Comparison of ENCODE assay signal across 8 cellular contexts in genomic region chr18:50429207-50429948, GRCh38. TPM values are rescaled to one million over a fixed set of nuclear protein-coding genes. Genes with fewer than 3 reads are reported as not detected.
DNase-seq lines count a peak whose midpoint lies in the region; TF ChIP-seq lines count a peak whose summit lies in the region.

No MANE protein-coding gene starts in this region.

- peaks cover 10% of the 10 kb centered on the region for H3K9me3 Mint-ChIP-seq in nephron

- no peak for DNase-seq in AG04450 (ENCODE audit: low read depth, low spot score)
- DNase-seq in GM12865 (ENCODE audit: low read depth), result peak; percentile 15
- DNase-seq in NCI-H2227 treated with DMSO at 0.1 percent for 48 hours (lab: John Stamatoyannopoulos, UW), result peak; percentile 31
- DNase-seq in choroid plexus epithelial cell (ENCODE audit: low read depth), result peak; percentile 55
- no peak for DNase-seq in anterior cingulate cortex (lab: John Stamatoyannopoulos, UW)
- no peak for DNase-seq in OCI-M2 (lab: John Stamatoyannopoulos, UW; ENCODE audit: unreplicated experiment)
- no peak for DNase-seq in activated CD8-positive, alpha-beta memory T cell treated with anti-CD3 and anti-CD28 coated beads, Interleukin-2, amount 50 U/mL, for 48 hours

- no peaks in the 10 kb centered on the region for H3K4me1 Mint-ChIP-seq in nephron

- H3K4me3 ChIP-seq in AG04450 (ENCODE audit: low read depth, low read length), result no peak overlapping the region
- H3K4me3 ChIP-seq in GM12865 (ENCODE audit: low read depth, low read length), result no peak overlapping the region
- no peak overlapping the region for H3K4me3 ChIP-seq in choroid plexus epithelial cell (ENCODE audit: low read depth, low read length)

- H3K27ac ChIP-seq in AG04450 (ENCODE audit: low read depth, low read length), result no peak overlapping the region

- H3K27ac Mint-ChIP-seq in nephron, result no peak overlapping the region

- TF ChIP-seq CTCF in AG04450 (IDR thresholded peaks at IDR 0.05; ENCODE audit: low read depth, low read length) (peak; percentile 58), GM12865 (IDR thresholded peaks at IDR 0.05; ENCODE audit: insufficient read depth, low read depth, low read length, missing control alignments) (peak; percentile 31), choroid plexus epithelial cell (conservative IDR thresholded peaks at IDR 0.05; ENCODE audit: low read depth, low read length) (peak; percentile 52), nephron (IDR thresholded peaks at IDR 0.05; ENCODE audit: unreplicated experiment in 3 of 3) (peak; percentile 49 to 74 (median 52))

- H3K4me3 Mint-ChIP-seq in nephron, result no peak overlapping the region

- no peaks in the 10 kb centered on the region for H3K27me3 Mint-ChIP-seq in nephron (ENCODE audit: low read depth)

- H3K9me3 ChIP-seq in AG04450 (ENCODE audit: control insufficient read depth, insufficient read depth, low read length), result no peaks in the 10 kb centered on the region; the same call in 1 of the 2 replicates

- no peaks in the 10 kb centered on the region for H3K27me3 ChIP-seq in AG04450 (ENCODE audit: control insufficient read depth, insufficient read depth, low read length)

- peaks cover 8% of the 10 kb centered on the region for H3K36me3 Mint-ChIP-seq in nephron (ENCODE audit: low read depth)

- CTCF ChIA-PET in AG04450 (lab: Charles Lee), result interaction anchor here (0.6 to 2.2 kb wide), 11 partner anchors 9 to 591 kb away, joined by 3 to 15 read pairs (median 4); no protein-coding TSS in a partner anchor

- POLR2A ChIA-PET in AG04450 (lab: Yijun Ruan, JAX), result no interaction called here

RNA-seq across cellular contexts. Expression of gene SKA1, which starts 54.5 kb away (rescaled TPM):
- 3.5 and 6.2 TPM in 2 replicates for polyA plus RNA-seq in AG04450 (2011; rRNA removed)
- polyA minus RNA-seq in AG04450 (2011; rRNA and poly(A)+ RNA removed), result 2.9 and 5.3 TPM in 2 replicates

Comparison
In these comparisons a context has a peak if more than half of its experiments do, and no peak if none do; other contexts are left out.
1. DNase-seq: peak in GM12865 (single experiment), NCI-H2227 treated with DMSO at 0.1 percent for 48 hours (single experiment) and choroid plexus epithelial cell (single experiment); none in AG04450 (single experiment), anterior cingulate cortex (0 of 58), OCI-M2 (single experiment) and activated CD8-positive, alpha-beta memory T cell treated with anti-CD3 and anti-CD28 coated beads, Interleukin-2, amount 50 U/mL, for 48 hours (single experiment).
2. Peak in every context shown above with its lines, with median percentiles within 50 percentile points of each other: CTCF ChIP-seq.